ENCODE assay signal across 21 cellular contexts in genomic region chrX:119382606-119383005, GRCh38. TPM values are rescaled to one million over a fixed set of nuclear protein-coding genes. Genes with fewer than 3 reads are reported as not detected.
DNase-seq lines count a peak whose midpoint lies in the region; ATAC-seq, FAIRE-seq and TF ChIP-seq lines count a peak whose summit lies in the region.
"Had no signal": no experiment of that assay in that cellular context is flagged by ENCODE, and none has a peak within 500 bp of the region (broad histone marks: within the 10 kb centered on the region; RNA-seq: fewer than 3 reads in every experiment).

No MANE protein-coding gene starts in this region.

- no peak overlapping the region for H3K4me3 ChIP-seq in astrocyte (ENCODE audit: insufficient read depth, low read depth, low read length)

- H3K4me1 ChIP-seq in astrocyte (ENCODE audit: insufficient read depth, low read length) = no peaks in the 10 kb centered on the region

- CTCF ChIA-PET in T-cell (lab: Charles Lee) = interaction anchor here in 1 of 2 donors (0.6 kb wide), 2 partner anchors 35 to 91 kb away, joined by 3 to 7 read pairs; no protein-coding TSS in a partner anchor
- CTCF ChIA-PET in activated CD8-positive, alpha-beta memory T cell treated with anti-CD3 and anti-CD28 coated beads, Interleukin-2, amount 10 ng/mL, durations not matched to agents 7 days and 5 days (lab: Charles Lee) = no interaction called here

- H3K36me3 ChIP-seq in astrocyte (ENCODE audit: insufficient read depth, low read length) = no peaks in the 10 kb centered on the region

- H3K4me3 Mint-ChIP-seq in astrocyte (ENCODE audit: unreplicated experiment) (no peak overlapping the region), T-cell (no peak overlapping the region)
- no peak overlapping the region for H3K4me3 Mint-ChIP-seq in activated CD8-positive, alpha-beta memory T cell treated with anti-CD3 and anti-CD28 coated beads, Interleukin-2, amount 10 ng/mL, durations not matched to agents 7 days and 5 days
- H3K4me3 Mint-ChIP-seq: CD4-positive, alpha-beta T cell; HFFc6 had no signal

- no peak overlapping the region for H2AFZ ChIP-seq in astrocyte (ENCODE audit: low read depth, low read length)

- FAIRE-seq in astrocyte (lab: Jason Lieb, UNC) = peak; percentile 60
- FAIRE-seq: G401.6, GM12892, GM19239 had no signal

- H3K9ac ChIP-seq in astrocyte (ENCODE audit: low read length) = no peak overlapping the region

- no peaks in the 10 kb centered on the region for H3K9me3 ChIP-seq in astrocyte (ENCODE audit: insufficient read depth, low read depth, low read length)

- H3K36me3 Mint-ChIP-seq in astrocyte (ENCODE audit: low read depth, unreplicated experiment) (no peaks in the 10 kb centered on the region), T-cell (peaks cover 2% of the 10 kb centered on the region)
- no peaks in the 10 kb centered on the region for H3K36me3 Mint-ChIP-seq in activated CD8-positive, alpha-beta memory T cell treated with anti-CD3 and anti-CD28 coated beads, Interleukin-2, amount 10 ng/mL, durations not matched to agents 7 days and 5 days

- H3K27me3 Mint-ChIP-seq in astrocyte (ENCODE audit: low read depth, unreplicated experiment) (no peaks in the 10 kb centered on the region), T-cell (peaks cover 0 to 9% of the 10 kb centered on the region in 2 donors)
- peaks cover 3% of the 10 kb centered on the region for H3K27me3 Mint-ChIP-seq in activated CD8-positive, alpha-beta memory T cell treated with anti-CD3 and anti-CD28 coated beads, Interleukin-2, amount 10 ng/mL, durations not matched to agents 7 days and 5 days
- H3K27me3 Mint-ChIP-seq: CD4-positive, alpha-beta T cell had no signal

- DNase-seq in NCI-H1436 (lab: John Stamatoyannopoulos, UW) (peak; percentile 4), NCI-H1436 treated with DMSO at 0.1 percent for 48 hours (lab: John Stamatoyannopoulos, UW) (no peak), NCI-H128 (lab: John Stamatoyannopoulos, UW; ENCODE audit: unreplicated experiment) (peak; percentile 3), astrocyte (ENCODE audit: low read depth) (no peak), T-cell (no peak)
- no peak for DNase-seq in activated CD8-positive, alpha-beta memory T cell treated with anti-CD3 and anti-CD28 coated beads, Interleukin-2, amount 10 ng/mL, durations not matched to agents 7 days and 5 days
- DNase-seq: AML-193; C1 segment of cervical spinal cord; Calu3; CD4-positive, alpha-beta T cell; DMS 273 treated with DMSO at 0.1 percent for 48 hours; EL; HCEC 1CT; HFFc6 had no signal

- H3K27ac Mint-ChIP-seq in astrocyte (ENCODE audit: unreplicated experiment) (no peak overlapping the region), T-cell (no peak overlapping the region)
- H3K27ac Mint-ChIP-seq in activated CD8-positive, alpha-beta memory T cell treated with anti-CD3 and anti-CD28 coated beads, Interleukin-2, amount 10 ng/mL, durations not matched to agents 7 days and 5 days = no peak overlapping the region
- H3K27ac Mint-ChIP-seq: CD4-positive, alpha-beta T cell; HFFc6 had no signal

- no peak for TF ChIP-seq CTCF in astrocyte (IDR thresholded peaks at IDR 0.05; ENCODE audit: insufficient read depth, low read depth, low read length)

- ATAC-seq in HG03378 (IDR thresholded peaks at IDR 0.05; ENCODE audit: unreplicated experiment) (no peak), GM21528 (IDR thresholded peaks at IDR 0.05; ENCODE audit: low FRiP score, unreplicated experiment) (no peak), T-cell (replicated peaks in 1 of 4) (no peak)
- ATAC-seq in activated CD8-positive, alpha-beta memory T cell treated with anti-CD3 and anti-CD28 coated beads, Interleukin-2, amount 10 ng/mL, durations not matched to agents 7 days and 5 days = no peak

- H3K27me3 ChIP-seq in astrocyte (ENCODE audit: insufficient read depth, low read length) = no peaks in the 10 kb centered on the region

- H3K9me3 Mint-ChIP-seq in astrocyte (ENCODE audit: unreplicated experiment) (no peaks in the 10 kb centered on the region), T-cell (no peaks in the 10 kb centered on the region)
- H3K9me3 Mint-ChIP-seq in activated CD8-positive, alpha-beta memory T cell treated with anti-CD3 and anti-CD28 coated beads, Interleukin-2, amount 10 ng/mL, durations not matched to agents 7 days and 5 days (ENCODE audit: low read depth) = no peaks in the 10 kb centered on the region
- H3K9me3 Mint-ChIP-seq: CD4-positive, alpha-beta T cell; HFFc6 had no signal

- POLR2A ChIA-PET in T-cell (lab: Charles Lee) = interaction anchor here in 1 of 2 donors (0.7 kb wide), 1 partner anchor 17 kb away, joined by 3 read pairs; no protein-coding TSS in a partner anchor

- no peak overlapping the region for H3K27ac ChIP-seq in astrocyte (ENCODE audit: low read depth, low read length)
- H3K27ac ChIP-seq: 22Rv1, HL-60 had no signal

- H3K4me1 Mint-ChIP-seq in astrocyte (ENCODE audit: low read depth, unreplicated experiment) (peaks cover 2% of the 10 kb centered on the region), T-cell (no peaks in the 10 kb centered on the region)
- no peaks in the 10 kb centered on the region for H3K4me1 Mint-ChIP-seq in activated CD8-positive, alpha-beta memory T cell treated with anti-CD3 and anti-CD28 coated beads, Interleukin-2, amount 10 ng/mL, durations not matched to agents 7 days and 5 days

- no peaks in the 10 kb centered on the region for H3K79me2 ChIP-seq in astrocyte (ENCODE audit: insufficient read depth, low read length)

- no peaks in the 10 kb centered on the region for H4K20me1 ChIP-seq in astrocyte (ENCODE audit: insufficient read depth, low read length)

- no peak overlapping the region for H3K4me2 ChIP-seq in astrocyte (ENCODE audit: low read length)

RNA-seq across cellular contexts. Expression of gene SLC25A43, which starts 16.5 kb away (rescaled TPM):
- total RNA-seq in astrocyte (11.6 and 13.3 TPM in 2 replicates), T-cell (1 to 10 TPM; 1.7 to 6.4 (median 5.3) TPM)
- total RNA-seq in activated CD8-positive, alpha-beta memory T cell treated with anti-CD3 and anti-CD28 coated beads, Interleukin-2, amount 10 ng/mL, durations not matched to agents 7 days and 5 days = 1 to 10 TPM; 8.0 to 8.9 TPM

Comparison
In these comparisons a context has a peak if more than half of its experiments do, and no peak if none do; other contexts are left out.
1. DNase-seq: peak in NCI-H1436 (single experiment) and NCI-H128 (single experiment); none in NCI-H1436 treated with DMSO at 0.1 percent for 48 hours (single experiment), astrocyte (single experiment), T-cell (0 of 34) and activated CD8-positive, alpha-beta memory T cell treated with anti-CD3 and anti-CD28 coated beads, Interleukin-2, amount 10 ng/mL, durations not matched to agents 7 days and 5 days (single experiment).